In genomic region chr11:33778682-33779081, GRCh38 we compare ENCODE assay signal across 1 cellular context.
TF ChIP-seq lines count a peak whose summit lies in the region.

No MANE protein-coding gene starts in this region.

TF ChIP-seq in WTC11, 78 proteins besides CTCF, POLR2A, EP300 and RAD21 (continued from another document):
- TF ChIP-seq PRDM15 (CRISPR knock-in tag; IDR thresholded peaks at IDR 0.05) = peak; percentile 92
- TF ChIP-seq NR2C2 (CRISPR knock-in tag; IDR thresholded peaks at IDR 0.05) = no peak
TF ChIP-seq in WTC11: peak in this region for 1.
